8 cellular contexts compared by ENCODE assay signal in the genomic region with DNA sequence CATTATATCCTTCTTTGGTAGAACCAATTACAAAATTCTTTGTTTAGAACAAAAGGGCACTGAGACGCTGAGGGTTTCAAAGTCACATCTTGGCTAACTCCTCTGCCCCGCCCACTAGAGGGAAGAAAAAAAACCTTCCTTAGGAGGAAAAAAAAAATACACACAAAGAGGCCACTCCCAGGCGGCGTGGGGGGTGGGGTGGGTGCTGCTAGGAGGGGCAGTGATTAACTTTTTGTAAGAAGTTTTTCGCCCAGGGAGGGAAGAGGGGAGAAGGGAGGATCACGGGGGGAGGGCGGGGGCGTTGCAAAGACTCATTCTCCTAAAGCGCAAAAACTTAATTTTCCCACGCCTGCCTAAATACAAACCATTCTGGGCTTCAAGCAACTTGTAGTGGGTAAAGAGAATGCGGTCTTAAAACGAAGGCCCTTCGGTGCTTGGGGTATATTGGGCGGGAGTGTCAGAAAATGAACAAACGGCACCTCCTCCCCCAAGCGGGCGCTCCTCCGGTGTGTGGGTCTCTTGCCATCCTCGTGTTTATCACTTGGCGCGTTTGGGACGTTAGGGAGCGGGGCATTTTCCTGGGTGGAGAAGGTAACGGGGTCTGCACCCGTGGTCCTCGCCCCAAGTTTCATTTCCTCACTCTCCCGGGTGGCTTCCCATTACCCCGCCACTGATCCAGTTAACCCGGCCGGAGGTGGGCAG. TPM values are rescaled to one million over a fixed set of nuclear protein-coding genes. Genes with fewer than 3 reads are reported as not detected.
DNase-seq lines count a peak whose midpoint lies in the region; ATAC-seq and TF ChIP-seq lines count a peak whose summit lies in the region.

No MANE protein-coding gene starts in this region.

- peak; percentile 15 for ATAC-seq in GM18505 (IDR thresholded peaks at IDR 0.05; ENCODE audit: unreplicated experiment)
- ATAC-seq in HG03280 (IDR thresholded peaks at IDR 0.05; ENCODE audit: unreplicated experiment), result peak; percentile 8
- no peak for ATAC-seq in lung (ENCODE audit: insufficient read depth, low FRiP score)

- H3K4me3 ChIP-seq in SU-DHL-6 (ENCODE audit: insufficient read depth, low read length, poor library complexity, severe bottlenecking) (peak overlapping the region; percentile 89), lung (peak overlapping the region; percentile 40)

- H3K36me3 Mint-ChIP-seq in brain, result peaks cover 36% of the 10 kb centered on the region

- peaks cover 71% of the 10 kb centered on the region for H3K4me1 Mint-ChIP-seq in brain

- no peak for TF ChIP-seq CTCF in SU-DHL-6 (IDR thresholded peaks at IDR 0.05; ENCODE audit: insufficient read depth, low read length, poor library complexity, severe bottlenecking)
- TF ChIP-seq CTCF in brain (conservative IDR thresholded peaks at IDR 0.05), result no peak
- no peak for TF ChIP-seq CTCF in lung (IDR thresholded peaks at IDR 0.05; ENCODE audit: control extremely low read depth, extremely low read depth)

- H3K9ac ChIP-seq in SU-DHL-6 (ENCODE audit: low read length), result peak overlapping the region; percentile 94

- no peaks in the 10 kb centered on the region for H3K9me3 ChIP-seq in SU-DHL-6 (ENCODE audit: insufficient read depth, low read length)
- H3K9me3 ChIP-seq in lung (ENCODE audit: control insufficient read depth in 2 of 2, insufficient read depth in 1 of 2, low read length in 1 of 2), result no peaks in the 10 kb centered on the region

- peaks cover 39% of the 10 kb centered on the region for H3K36me3 ChIP-seq in SU-DHL-6 (ENCODE audit: low read length)
- peaks cover 0 to 7% of the 10 kb centered on the region in 2 donors for H3K36me3 ChIP-seq in lung (ENCODE audit: control insufficient read depth in 2 of 2, insufficient read depth in 2 of 2, low read length in 2 of 2)

- H4K20me1 ChIP-seq in SU-DHL-6 (ENCODE audit: low read depth, low read length), result peaks cover 20% of the 10 kb centered on the region

- H2AFZ ChIP-seq in SU-DHL-6 (ENCODE audit: low read depth, low read length, severe bottlenecking), result no peak overlapping the region

- H3K9me2 ChIP-seq in SU-DHL-6 (replicated peaks; ENCODE audit: insufficient read depth, low read length), result no peaks in the 10 kb centered on the region

- H3K27me3 Mint-ChIP-seq in brain, result peaks cover 39% of the 10 kb centered on the region

- peak overlapping the region; percentile 84 for H3K4me2 ChIP-seq in SU-DHL-6 (ENCODE audit: low read depth, low read length, poor library complexity, severe bottlenecking)

- H3K27me3 ChIP-seq in SU-DHL-6 (ENCODE audit: low read length) (no peaks in the 10 kb centered on the region), lung (ENCODE audit: control insufficient read depth, insufficient read depth) (no peaks in the 10 kb centered on the region)

- H3K27ac Mint-ChIP-seq in brain, result peak overlapping the region; percentile 30 to 94 (median 83)

- H3K9me3 Mint-ChIP-seq in brain, result peaks cover 0 to 13% (median 3%) of the 10 kb centered on the region in 5 experiments

- H3K4me3 Mint-ChIP-seq in brain, result peak overlapping the region; percentile 89 to 98 (median 96)

- H3F3A ChIP-seq in SU-DHL-6 (ENCODE audit: insufficient read depth), result peaks cover 76% of the 10 kb centered on the region

- peak overlapping the region; percentile 94 for H3K27ac ChIP-seq in SU-DHL-6 (ENCODE audit: low read depth, low read length)
- H3K27ac ChIP-seq in lung (ENCODE audit: low read depth in 1 of 2, low read length in 1 of 2), result peak overlapping the region in 1 of 2 donors; percentile 33

- peaks cover 0 to 5% of the 10 kb centered on the region in 2 donors for H3K4me1 ChIP-seq in lung (ENCODE audit: control insufficient read depth in 2 of 2, insufficient read depth in 2 of 2, low read length in 2 of 2)

- no peak for TF ChIP-seq POLR2A in GM18505 (IDR thresholded peaks at IDR 0.05; ENCODE audit: borderline replicate concordance, extremely low read depth, insufficient read depth, insufficient read length)

- DNase-seq in lung (ENCODE audit: low spot score) (peak; percentile 54), H4 (ENCODE audit: low spot score) (no peak), NCI-H187 treated with DMSO at 0.1 percent for 48 hours (lab: John Stamatoyannopoulos, UW) (no peak)
- DNase-seq in stimulated activated CD8-positive, alpha-beta memory T cell treated with anti-CD3 and anti-CD28 coated beads, Interleukin-7, amount 100 ng/mL, for 1 hour (ENCODE audit: low read depth in 2 of 2), result peak; percentile 68 to 71

- peaks cover 39% of the 10 kb centered on the region for H3K79me2 ChIP-seq in SU-DHL-6 (ENCODE audit: insufficient read depth, low read length)

- 1 to 2% methylated on average over 30 of the region's 30 CpGs for WGBS in lung, 2 donors

RNA-seq across cellular contexts. Expression of gene CXCR4, which starts 1.7 kb away (rescaled TPM):
- polyA plus RNA-seq in brain (ENCODE audit: insufficient read depth, low read depth, low replicate concordance) (89.1 TPM), lung (100 to 1,000 TPM in 1 of 2 donors, 10 to 100 TPM in 1; 17.5 to 214 TPM)
- total RNA-seq in lung, result 100 to 1,000 TPM in 1 of 2 donors, 10 to 100 TPM in 1; 23.6 to 123 TPM
- total RNA-seq in H4 (2014; rRNA removed; shearing (Covaris generic)), result 0.06 TPM in 1 of 2 replicates, not detected in the other

Comparison
In these comparisons a context has a peak if more than half of its experiments do, and no peak if none do; other contexts are left out.
1. DNase-seq: peak in lung (single experiment) and stimulated activated CD8-positive, alpha-beta memory T cell treated with anti-CD3 and anti-CD28 coated beads, Interleukin-7, amount 100 ng/mL, for 1 hour (2 of 2); none in H4 (single experiment) and NCI-H187 treated with DMSO at 0.1 percent for 48 hours (single experiment).
2. RNA of gene CXCR4, which starts 1.7 kb away (total RNA-seq): 23.6 to 123 TPM in lung; 0.06 TPM in H4; every median in the first group is over 10 times any median in the second.